ENCODE assay signal across 21 cellular contexts in the genomic region with DNA sequence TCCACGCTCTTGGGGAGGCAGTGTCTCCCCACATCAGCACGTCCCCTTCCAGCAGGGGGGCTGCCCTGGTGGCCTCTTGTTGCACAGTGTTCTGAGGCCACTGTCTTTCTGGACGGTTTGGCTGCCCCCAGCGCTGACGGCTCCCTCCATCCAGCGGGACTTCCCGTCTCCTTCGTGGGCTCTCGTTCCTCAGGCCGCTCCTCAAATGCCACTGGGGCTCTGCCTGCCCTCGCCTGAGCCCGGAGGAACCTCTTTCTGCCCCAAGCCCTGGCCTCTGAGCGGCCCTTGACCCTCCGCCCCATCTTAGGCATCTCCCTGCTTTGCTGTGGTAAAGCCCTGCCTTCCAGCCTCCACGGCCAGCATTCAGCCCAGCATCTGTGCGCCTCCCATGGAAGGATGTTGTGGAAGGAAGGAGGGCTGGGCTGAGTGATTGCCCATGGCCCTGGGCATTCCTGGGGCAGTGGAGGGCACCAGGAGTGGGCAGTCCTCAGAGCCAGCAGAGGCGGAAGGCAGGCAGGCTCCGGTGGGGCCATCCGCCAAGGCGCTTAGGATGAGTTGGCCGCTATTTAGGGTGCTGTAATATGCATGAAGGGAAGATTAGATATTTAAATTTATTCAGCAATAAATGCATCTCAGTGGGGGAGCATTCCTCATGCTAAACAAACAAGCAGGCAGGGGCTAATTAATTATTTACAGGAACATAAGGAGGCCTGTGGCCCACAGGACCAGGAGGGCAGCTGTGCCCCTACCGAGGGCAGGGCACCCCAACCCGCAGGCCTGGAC. TPM values are rescaled to one million over a fixed set of nuclear protein-coding genes. Genes with fewer than 3 reads are reported as not detected.
DNase-seq lines count a peak whose midpoint lies in the region; ATAC-seq and TF ChIP-seq lines count a peak whose summit lies in the region.
"Had no signal": no experiment of that assay in that cellular context is flagged by ENCODE, and none has a peak within 500 bp of the region (broad histone marks: within the 10 kb centered on the region; RNA-seq: fewer than 3 reads in every experiment).

No MANE protein-coding gene starts in this region.

- no TSS peak for BruUV-seq in Calu3 (replicated peaks; lab: Mats Ljungman, UMichigan)

- H3K27me3 ChIP-seq in SJCRH30 (no peaks in the 10 kb centered on the region), duodenal mucosa (ENCODE audit: control insufficient read depth in 1 of 2, insufficient read depth in 2 of 2, low read length in 2 of 2) (peaks cover 4 to 7% of the 10 kb centered on the region in 2 donors)
- H3K27me3 ChIP-seq: ascending aorta had no signal

- H3K27me3 Mint-ChIP-seq in Calu3 (ENCODE audit: unreplicated experiment), result peaks cover 16% of the 10 kb centered on the region
- H3K27me3 Mint-ChIP-seq in mesothelial cell of epicardium (ENCODE audit: low read depth), result peaks cover 25% of the 10 kb centered on the region

- CTCF ChIA-PET in Calu3 (lab: Charles Lee), result no interaction called here

- H3K4me1 Mint-ChIP-seq in Calu3 (ENCODE audit: low read depth, unreplicated experiment), result peaks cover 28% of the 10 kb centered on the region
- H3K4me1 Mint-ChIP-seq in mesothelial cell of epicardium, result peaks cover 55% of the 10 kb centered on the region

- H3K4me3 Mint-ChIP-seq in Calu3 (ENCODE audit: low read depth, unreplicated experiment) (peak overlapping the region; percentile 3), mesothelial cell of epicardium (no peak overlapping the region)
- H3K4me3 Mint-ChIP-seq: activated naive CD4-positive, alpha-beta T cell treated with anti-CD3 and anti-CD28 coated beads, Interleukin-2, amount 50 U/mL, for 24 hours; effector memory CD8-positive, alpha-beta T cell; stimulated activated naive CD8-positive, alpha-beta T cell treated with anti-CD3 and anti-CD28 coated beads, Interleukin-15, amount 100 ng/mL, for 72 hours had no signal

- peaks cover 6% of the 10 kb centered on the region; the same call in 1 of the 2 replicates for H3K36me3 ChIP-seq in SJCRH30
- no peaks in the 10 kb centered on the region for H3K36me3 ChIP-seq in duodenal mucosa (ENCODE audit: control insufficient read depth in 1 of 2, insufficient read depth in 2 of 2, low read length in 2 of 2)
- H3K36me3 ChIP-seq: ascending aorta, transverse colon had no signal

- peaks cover 42% of the 10 kb centered on the region for H3K36me3 Mint-ChIP-seq in Calu3 (ENCODE audit: insufficient read depth, unreplicated experiment)
- no peaks in the 10 kb centered on the region for H3K36me3 Mint-ChIP-seq in mesothelial cell of epicardium
- H3K36me3 Mint-ChIP-seq: activated naive CD4-positive, alpha-beta T cell treated with anti-CD3 and anti-CD28 coated beads, Interleukin-2, amount 50 U/mL, for 24 hours had no signal

- H3K27ac ChIP-seq in SJCRH30 (peak overlapping the region; percentile 32), duodenal mucosa (ENCODE audit: low read depth, low read length) (peak overlapping the region; percentile 42)
- H3K27ac ChIP-seq: ascending aorta, transverse colon had no signal

- no peak for ATAC-seq in GM18861 (IDR thresholded peaks at IDR 0.05; ENCODE audit: unreplicated experiment)
- no peak for ATAC-seq in HG02763 (IDR thresholded peaks at IDR 0.05; ENCODE audit: unreplicated experiment)
- ATAC-seq in GM18858 (IDR thresholded peaks at IDR 0.05; ENCODE audit: unreplicated experiment), result no peak
- no peak for ATAC-seq in omental fat pad (ENCODE audit: low FRiP score)
- ATAC-seq: effector memory CD8-positive, alpha-beta T cell; right cardiac atrium; stimulated activated naive CD8-positive, alpha-beta T cell treated with anti-CD3 and anti-CD28 coated beads, Interleukin-15, amount 100 ng/mL, for 72 hours had no signal

- H3K27ac Mint-ChIP-seq in Calu3 (ENCODE audit: unreplicated experiment) (peak overlapping the region; percentile 4), mesothelial cell of epicardium (peak overlapping the region; percentile 67)
- H3K27ac Mint-ChIP-seq: activated naive CD4-positive, alpha-beta T cell treated with anti-CD3 and anti-CD28 coated beads, Interleukin-2, amount 50 U/mL, for 24 hours; effector memory CD8-positive, alpha-beta T cell had no signal

- no peak overlapping the region for H3K9ac ChIP-seq in duodenal mucosa (ENCODE audit: low read depth in 1 of 2, low read length in 2 of 2)

- TF ChIP-seq CTCF in Calu3 (IDR thresholded peaks at IDR 0.05; ENCODE audit: unreplicated experiment) (no peak), mesothelial cell of epicardium (IDR thresholded peaks at IDR 0.05; ENCODE audit: unreplicated experiment) (no peak), omental fat pad (IDR thresholded peaks at IDR 0.05) (no peak)

- H3K9me3 Mint-ChIP-seq in Calu3 (ENCODE audit: low read depth, unreplicated experiment), result no peaks in the 10 kb centered on the region
- no peaks in the 10 kb centered on the region for H3K9me3 Mint-ChIP-seq in mesothelial cell of epicardium
- H3K9me3 Mint-ChIP-seq: activated naive CD4-positive, alpha-beta T cell treated with anti-CD3 and anti-CD28 coated beads, Interleukin-2, amount 50 U/mL, for 24 hours; effector memory CD8-positive, alpha-beta T cell; stimulated activated naive CD8-positive, alpha-beta T cell treated with anti-CD3 and anti-CD28 coated beads, Interleukin-15, amount 100 ng/mL, for 72 hours had no signal

- intact Hi-C loops in Calu3 (cut with micrococcal nuclease; ENCODE audit: unreplicated experiment), result no loop called here

- H3K4me1 ChIP-seq in SJCRH30, result peaks cover 41% of the 10 kb centered on the region
- peaks cover 10 to 18% of the 10 kb centered on the region in 2 donors for H3K4me1 ChIP-seq in duodenal mucosa (ENCODE audit: control insufficient read depth in 1 of 2, insufficient read depth in 2 of 2, low read length in 2 of 2)

- peak; percentile 22 for DNase-seq in Calu3
- DNase-seq in SJCRH30, result peak in 1 of 2 experiments; percentile 52
- DNase-seq in mesothelial cell of epicardium (ENCODE audit: low spot score in 2 of 2, unreplicated experiment in 2 of 2), result no peak
- DNase-seq in omental fat pad (ENCODE audit: low spot score), result no peak
- DNase-seq: activated CD8-positive, alpha-beta memory T cell treated with anti-CD3 and anti-CD28 coated beads for 24 hours; effector memory CD8-positive, alpha-beta T cell; H7; NCI-H2227 treated with DMSO at 0.1 percent for 48 hours; NCI-H774; right cardiac atrium; Right ventricle myocardium superior; stimulated activated naive CD8-positive, alpha-beta T cell treated with anti-CD3 and anti-CD28 coated beads, Interleukin-15, amount 100 ng/mL, for 72 hours; SW 1271; transverse colon had no signal

- H3K4me3 ChIP-seq in SJCRH30, result no peak overlapping the region
- H3K4me3 ChIP-seq in duodenal mucosa (ENCODE audit: low read depth in 1 of 2, low read length in 2 of 2), result no peak overlapping the region
- H3K4me3 ChIP-seq: ascending aorta, transverse colon had no signal

- H3K9me3 ChIP-seq in SJCRH30 (replicated peaks), result no peaks in the 10 kb centered on the region
- H3K9me3 ChIP-seq in duodenal mucosa (ENCODE audit: control insufficient read depth in 1 of 2, low read length in 2 of 2), result no peaks in the 10 kb centered on the region
- H3K9me3 ChIP-seq: ascending aorta, transverse colon had no signal

RNA-seq across cellular contexts. Expression of gene OTUB1, which starts 17.8 kb away (rescaled TPM):
- 96.9 and 103 TPM in 2 replicates for total RNA-seq in Calu3 (2022)
- 79.4 and 80.8 TPM in 2 replicates for total RNA-seq in SJCRH30 (2014; rRNA removed; shearing (Covaris generic))
- total RNA-seq in mesothelial cell of epicardium, result 98.0 to 99.7 TPM (median 98.7 TPM) in 3 replicates
- total RNA-seq in omental fat pad, result 10 to 100 TPM; 44.4 to 59.2 (median 52.5) TPM

RNA-seq across cellular contexts. Expression of gene COX8A, which starts 29.6 kb away (rescaled TPM):
- total RNA-seq in Calu3 (2022) (313 and 325 TPM in 2 replicates), mesothelial cell of epicardium (169 to 178 TPM (median 177 TPM) in 3 replicates), omental fat pad (100 to 1,000 TPM; 265 to 424 (median 362) TPM)
- 597 and 702 TPM in 2 replicates for total RNA-seq in SJCRH30 (2014; rRNA removed; shearing (Covaris generic))

RNA-seq across cellular contexts. Expression of gene FLRT1, which starts 31.7 kb away (rescaled TPM):
- total RNA-seq in Calu3 (2022) (0.09 and 0.10 TPM in 2 replicates), mesothelial cell of epicardium (7.1 to 7.9 TPM (median 7.3 TPM) in 3 replicates), omental fat pad (not detected)
- 0.76 and 1.4 TPM in 2 replicates for total RNA-seq in SJCRH30 (2014; rRNA removed; shearing (Covaris generic))
- total RNA-seq: myocyte had no signal
